ENCODE assay signal across 19 cellular contexts in the genomic region with DNA sequence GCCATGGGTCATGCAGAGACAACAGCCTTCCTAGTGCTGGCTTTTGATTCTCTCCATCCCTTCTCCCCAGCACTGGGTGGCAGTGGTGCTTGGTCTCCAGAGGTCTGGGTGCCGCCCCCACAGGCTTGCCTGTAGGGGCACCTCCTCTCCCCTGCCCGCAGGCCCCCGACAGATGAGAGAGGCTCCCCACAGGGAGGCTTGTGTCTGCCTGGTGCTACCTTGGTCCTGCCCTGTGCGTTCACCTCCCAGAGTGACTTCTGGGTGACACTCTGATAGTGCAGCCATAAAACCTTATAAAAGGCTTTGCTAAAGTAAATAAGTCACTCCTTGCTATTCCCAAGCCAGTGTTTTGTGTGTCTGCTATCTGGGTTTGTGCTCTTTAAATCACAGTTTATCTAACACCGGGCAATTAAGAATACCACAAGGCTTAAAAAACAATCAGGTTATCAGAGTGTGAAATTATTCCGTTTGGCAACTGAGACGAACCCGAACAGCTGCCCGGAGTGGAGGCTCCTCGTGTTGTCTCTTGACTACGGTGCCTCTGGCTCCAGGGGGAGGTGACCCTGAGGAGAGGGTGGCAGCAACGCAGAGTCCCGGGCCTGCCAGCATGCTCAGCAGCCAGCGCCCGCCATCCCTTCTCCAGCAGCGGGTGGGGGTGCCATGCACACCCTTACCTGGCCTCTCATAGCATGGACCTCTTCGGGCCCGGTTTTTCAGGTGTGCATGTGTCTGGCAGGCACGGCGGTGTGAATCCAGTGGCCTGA. TPM values are rescaled to one million over a fixed set of nuclear protein-coding genes. Genes with fewer than 3 reads are reported as not detected.
A peak's percentile ranks its signal among the peaks of the same experiment; 100 is the strongest.
DNase-seq lines count a peak whose midpoint lies in the region; ATAC-seq and TF ChIP-seq lines count a peak whose summit lies in the region.
"Had no signal": no experiment of that assay in that cellular context is flagged by ENCODE, and none has a peak within 500 bp of the region (broad histone marks: within the 10 kb centered on the region; RNA-seq: fewer than 3 reads in every experiment).

No MANE protein-coding gene starts in this region.

- no peaks in the 10 kb centered on the region for H3K27me3 ChIP-seq in Caco-2 (replicated peaks; ENCODE audit: control insufficient read depth, insufficient read depth, low read length)
- H3K27me3 ChIP-seq: BLaER1 had no signal

- no peak overlapping the region for H3K27ac Mint-ChIP-seq in Caco-2 (ENCODE audit: unreplicated experiment)

- TF ChIP-seq CTCF in Caco-2 (IDR thresholded peaks at IDR 0.05; ENCODE audit: insufficient read depth in 1 of 2, low read depth in 1 of 2, low read length in 1 of 2, severe bottlenecking in 1 of 2, unreplicated experiment in 1 of 2) (no peak), mucosa of descending colon (IDR thresholded peaks at IDR 0.05) (no peak)

- no TSS peak for BruUV-seq in Caco-2 (replicated peaks; lab: Mats Ljungman, UMichigan)

- H3K4me3 ChIP-seq in Caco-2 (ENCODE audit: low read depth, low read length) (no peak overlapping the region), mucosa of descending colon (no peak overlapping the region)
- H3K4me3 ChIP-seq: BLaER1, PC-9 had no signal

- peaks cover 13% of the 10 kb centered on the region for H3K4me1 ChIP-seq in Caco-2
- peaks cover 7% of the 10 kb centered on the region for H3K4me1 ChIP-seq in mucosa of descending colon (ENCODE audit: low read depth)

- no peak overlapping the region for H3K27ac ChIP-seq in substantia nigra (ENCODE audit: low read depth, low read length, poor library complexity, severe bottlenecking)
- H3K27ac ChIP-seq: 22Rv1, BLaER1, PC-9 had no signal

- peak; percentile 95 for ATAC-seq in mucosa of descending colon

- POLR2A ChIA-PET in Caco-2 (lab: Charles Lee), result no interaction called here

- DNase-seq in DMS 273 (lab: John Stamatoyannopoulos, UW; ENCODE audit: unreplicated experiment) (peak; percentile 42), DMS 273 treated with DMSO at 0.1 percent for 48 hours (lab: John Stamatoyannopoulos, UW) (no peak), Caco-2 (peak; percentile 76 to 80), amniotic epithelial cell (ENCODE audit: low read depth) (peak; percentile 23), mucosa of descending colon (peak in 2 of 3 donors; percentile 51 to 55), GF-D8 (lab: John Stamatoyannopoulos, UW) (no peak), midbrain (lab: John Stamatoyannopoulos, UW) (no peak), substantia nigra (lab: John Stamatoyannopoulos, UW) (no peak)
- DNase-seq: CD8-positive, alpha-beta memory T cell; EL; Karpas-422; NCI-H1930; NCI-H2171; NCI-H446 treated with DMSO at 0.1 percent for 48 hours; NCI-H774; PC-9; SHP77 had no signal

- H3K9me3 ChIP-seq in Caco-2 (no peaks in the 10 kb centered on the region), mucosa of descending colon (no peaks in the 10 kb centered on the region)
- H3K9me3 ChIP-seq: BLaER1 had no signal

- peaks cover 100% of the 10 kb centered on the region for H3K36me3 Mint-ChIP-seq in Caco-2 (ENCODE audit: insufficient read depth, unreplicated experiment)

- intact Hi-C loops in Caco-2 (cut with micrococcal nuclease; ENCODE audit: unreplicated experiment) (no loop called here), mucosa of descending colon (cut with DNase I, micrococcal nuclease) (no loop called here)

- H3K9me3 Mint-ChIP-seq in Caco-2 (ENCODE audit: unreplicated experiment), result no peaks in the 10 kb centered on the region
- H3K9me3 Mint-ChIP-seq: CD8-positive, alpha-beta memory T cell had no signal

- no peaks in the 10 kb centered on the region for H3K27me3 Mint-ChIP-seq in Caco-2 (ENCODE audit: insufficient read depth, unreplicated experiment)
- H3K27me3 Mint-ChIP-seq: CD8-positive, alpha-beta memory T cell had no signal

- CTCF ChIA-PET in Caco-2 (lab: Charles Lee), result interaction anchor here (0.6 to 1.5 kb wide), 3 partner anchors 8 to 90 kb away, joined by 3 to 18 read pairs (median 4); partner anchors contain the start of gene PRPF6

- no peak overlapping the region for H3K4me3 Mint-ChIP-seq in Caco-2 (ENCODE audit: unreplicated experiment)
- H3K4me3 Mint-ChIP-seq: CD8-positive, alpha-beta memory T cell had no signal

- H3K4me1 Mint-ChIP-seq in Caco-2 (ENCODE audit: low read depth, unreplicated experiment), result peaks cover 13% of the 10 kb centered on the region

- H3K36me3 ChIP-seq in Caco-2 (ENCODE audit: control insufficient read depth, insufficient read depth, low read length) (peaks cover 34% of the 10 kb centered on the region), mucosa of descending colon (ENCODE audit: low read depth) (peaks cover 10% of the 10 kb centered on the region)

RNA-seq across cellular contexts. Expression of gene C20orf204, which starts 5.4 kb away (rescaled TPM):
- total RNA-seq in Caco-2 (2022) (3.2 and 3.3 TPM in 2 replicates), mucosa of descending colon (1 to 10 TPM; 1.0 to 1.8 (median 1.7) TPM)

RNA-seq across cellular contexts. Expression of gene SOX18, which starts 18.9 kb away (rescaled TPM):
- 0.44 and 0.84 TPM in 2 replicates for total RNA-seq in Caco-2 (2022)
- 10 to 100 TPM in 2 of 3 donors, 1 to 10 TPM in 1; 4.7 to 20.0 (median 12.6) TPM for total RNA-seq in mucosa of descending colon
- total RNA-seq: CD8-positive, alpha-beta memory T cell; PC-9 had no signal

RNA-seq across cellular contexts. Expression of gene TCEA2, which starts 32.4 kb away (rescaled TPM):
- 39.9 and 48.3 TPM in 2 replicates for total RNA-seq in Caco-2 (2022)
- 10 to 100 TPM in 1 of 3 donors, 1 to 10 TPM in 2; 4.1 to 46.1 (median 9.5) TPM for total RNA-seq in mucosa of descending colon

RNA-seq across cellular contexts. Expression of gene RGS19, which starts 48.8 kb away (rescaled TPM):
- total RNA-seq in Caco-2 (2022) (29.3 and 34.3 TPM in 2 replicates), mucosa of descending colon (1 to 10 TPM; 4.7 to 6.9 (median 6.5) TPM)

RNA-seq across cellular contexts. Expression of gene OPRL1, which starts 49.3 kb away (rescaled TPM):
- total RNA-seq in Caco-2 (2022) (0.51 and 0.59 TPM in 2 replicates), mucosa of descending colon (under 1 TPM; 0.26 to 0.76 (median 0.39) TPM)

Comparison
In these comparisons a context has a peak if more than half of its experiments do, and no peak if none do; other contexts are left out.
1. DNase-seq: peak in DMS 273 (single experiment), Caco-2 (2 of 2), amniotic epithelial cell (single experiment) and mucosa of descending colon (2 of 3); none in DMS 273 treated with DMSO at 0.1 percent for 48 hours (single experiment), GF-D8 (single experiment), midbrain (single experiment) and substantia nigra (0 of 49).